In genomic region chr4:148823419-148823769, GRCh38 we compare ENCODE assay signal across 15 cellular contexts.
A peak's percentile ranks its signal among the peaks of the same experiment; 100 is the strongest.
DNase-seq lines count a peak whose midpoint lies in the region; ATAC-seq and TF ChIP-seq lines count a peak whose summit lies in the region.
"Had no signal": no experiment of that assay in that cellular context is flagged by ENCODE, and none has a peak within 500 bp of the region (broad histone marks: within the 10 kb centered on the region; RNA-seq: fewer than 3 reads in every experiment).

No MANE protein-coding gene starts in this region.

- H3K4me2 ChIP-seq in MM.1S (ENCODE audit: low read depth, low read length): no peak overlapping the region

- H3K4me3 ChIP-seq in mucosa of descending colon (no peak overlapping the region), transverse colon (no peak overlapping the region), MM.1S (ENCODE audit: low read length) (no peak overlapping the region), H7 (ENCODE audit: insufficient read depth, low read depth, low read length) (no peak overlapping the region)

- no peaks in the 10 kb centered on the region for H4K20me1 ChIP-seq in MM.1S (ENCODE audit: insufficient read depth, low read length)

- no peaks in the 10 kb centered on the region for H3K79me2 ChIP-seq in MM.1S (ENCODE audit: low read length)

- no peak for TF ChIP-seq CTCF in VCaP (conservative IDR thresholded peaks at IDR 0.05)
- TF ChIP-seq CTCF in mucosa of descending colon (IDR thresholded peaks at IDR 0.05): no peak
- no peak for TF ChIP-seq CTCF in transverse colon (IDR thresholded peaks at IDR 0.05)
- no peak for TF ChIP-seq CTCF in MM.1S (IDR thresholded peaks at IDR 0.05; ENCODE audit: low read length)

- H3K27ac ChIP-seq in VCaP: peak overlapping the region; percentile 25
- peak overlapping the region; percentile 7 to 63 (median 60) for H3K27ac ChIP-seq in transverse colon
- H3K27ac ChIP-seq in MM.1S (ENCODE audit: low read length): no peak overlapping the region

- H3K9me3 ChIP-seq in mucosa of descending colon (no peaks in the 10 kb centered on the region), transverse colon (no peaks in the 10 kb centered on the region), MM.1S (replicated peaks; ENCODE audit: insufficient read depth, low read length) (no peaks in the 10 kb centered on the region)

- H3K36me3 ChIP-seq in mucosa of descending colon (ENCODE audit: low read depth): no peaks in the 10 kb centered on the region
- no peaks in the 10 kb centered on the region for H3K36me3 ChIP-seq in transverse colon
- no peaks in the 10 kb centered on the region for H3K36me3 ChIP-seq in MM.1S (replicated peaks; ENCODE audit: insufficient read depth, low read length)
- no peaks in the 10 kb centered on the region for H3K36me3 ChIP-seq in H7 (replicated peaks; ENCODE audit: control insufficient read depth, insufficient read depth, low read length)

- WGBS in transverse colon (ENCODE audit: low coverage in 1 of 2), 2 donors: 9 to 57% methylated on average over 1 to 2 of the region's 2 CpGs

- no peak overlapping the region for H2AFZ ChIP-seq in MM.1S (ENCODE audit: low read length)

- in situ Hi-C loops in transverse colon (cut with MboI; ENCODE audit: low pct_ligation_motif_present in 1 of 4, low pct_unique_long_range_greater_than_20kb in 1 of 4, low sequenced_read_pairs in 3 of 4): no loop called here

- H3F3A ChIP-seq in MM.1S (ENCODE audit: insufficient read depth, low read length): no peaks in the 10 kb centered on the region

- H3K27me3 ChIP-seq in transverse colon (no peaks in the 10 kb centered on the region), MM.1S (replicated peaks; ENCODE audit: insufficient read depth, low read length) (no peaks in the 10 kb centered on the region), H7 (ENCODE audit: control insufficient read depth, insufficient read depth, low read length) (no peaks in the 10 kb centered on the region)

- intact Hi-C loops in mucosa of descending colon (cut with DNase I, micrococcal nuclease) (no loop called here), transverse colon (cut with DNase I; ENCODE audit: low total_unique reads) (no loop called here)

- H3K4me1 ChIP-seq in mucosa of descending colon (ENCODE audit: low read depth) (peaks cover 6% of the 10 kb centered on the region), transverse colon (peaks cover 0 to 16% (median 7%) of the 10 kb centered on the region in 4 donors), MM.1S (ENCODE audit: low read length) (no peaks in the 10 kb centered on the region)

- H3K9me2 ChIP-seq in MM.1S (replicated peaks; ENCODE audit: insufficient read depth, low read length): no peaks in the 10 kb centered on the region

- TF ChIP-seq EP300 in transverse colon (IDR thresholded peaks at IDR 0.05; ENCODE audit: low read depth): no peak

- DNase-seq in mucosa of descending colon: no peak
- no peak for DNase-seq in transverse colon
- no peak for DNase-seq in MM.1S
- no peak for DNase-seq in stimulated activated CD4-positive, alpha-beta T cell treated with anti-CD3 and anti-CD28 coated beads, Interleukin-12 subunit alpha, Interleukin-12 subunit beta, amount 100 ng/mL, for 4 hours
- no peak for DNase-seq in H7
- DNase-seq: C1 segment of cervical spinal cord; Calu3; CD4-positive, alpha-beta memory T cell; COR-L47; DMS53; DMS79 treated with DMSO at 0.1 percent for 48 hours; GF-D8; GOT3; HCEC 1CT had no signal

- TF ChIP-seq POLR2A in transverse colon (IDR thresholded peaks at IDR 0.05): no peak

- H3K9ac ChIP-seq in MM.1S (ENCODE audit: low read length): no peak overlapping the region

- ATAC-seq in mucosa of descending colon: peak; percentile 59
